8 cellular contexts compared by ENCODE assay signal in genomic region chr20:50189681-50190250, GRCh38. TPM values are rescaled to one million over a fixed set of nuclear protein-coding genes. Genes with fewer than 3 reads are reported as not detected.
DNase-seq lines count a peak whose midpoint lies in the region; ATAC-seq and TF ChIP-seq lines count a peak whose summit lies in the region.

No MANE protein-coding gene starts in this region.

- peaks cover 18% of the 10 kb centered on the region for H3K4me1 ChIP-seq in adipocyte (ENCODE audit: control insufficient read depth, insufficient read depth, low read length)

- H3K27ac ChIP-seq in CD4-positive, alpha-beta T cell (ENCODE audit: low read depth, low read length), result no peak overlapping the region

- no peak for TF ChIP-seq CTCF in CD4-positive, alpha-beta T cell (IDR thresholded peaks at IDR 0.05)

- no peak for ATAC-seq in CD4-positive, alpha-beta T cell (ENCODE audit: poor library complexity)
- peak; percentile 65 for ATAC-seq in left colon
- no peak for ATAC-seq in GM18909 (IDR thresholded peaks at IDR 0.05; ENCODE audit: poor library complexity, unreplicated experiment)

- CTCF ChIA-PET in CD4-positive, alpha-beta T cell (lab: Charles Lee), result interaction anchor here (1.2 to 2.6 kb wide), 3 partner anchors 11 to 386 kb away, joined by 3 to 8 read pairs (median 4); no protein-coding TSS in a partner anchor

- H3K27me3 Mint-ChIP-seq in CD4-positive, alpha-beta T cell, result peaks cover 12% of the 10 kb centered on the region

- H3K9me3 Mint-ChIP-seq in CD4-positive, alpha-beta T cell, result no peaks in the 10 kb centered on the region

- peaks cover 9% of the 10 kb centered on the region for H3K36me3 Mint-ChIP-seq in CD4-positive, alpha-beta T cell (ENCODE audit: low read depth)

- no peaks in the 10 kb centered on the region for H3K9me3 ChIP-seq in CD4-positive, alpha-beta T cell (ENCODE audit: control insufficient read depth, low read length)
- no peaks in the 10 kb centered on the region for H3K9me3 ChIP-seq in adipocyte (ENCODE audit: control insufficient read depth, low read length)

- H3K4me3 ChIP-seq in adipocyte (ENCODE audit: low read length), result no peak overlapping the region

- DNase-seq in CD4-positive, alpha-beta T cell, result peak in 8 of 10 experiments; percentile 21 to 48 (median 29)
- DNase-seq in NCI-H526 treated with DMSO at 0.1 percent for 48 hours (lab: John Stamatoyannopoulos, UW) (peak; percentile 13), adipocyte (ENCODE audit: low read depth) (no peak), left colon (peak; percentile 84 to 94), Kasumi-1 (lab: John Stamatoyannopoulos, UW) (no peak), NCI-H1048 (lab: John Stamatoyannopoulos, UW) (no peak)
- peak; percentile 26 for DNase-seq in stimulated activated naive CD4-positive, alpha-beta T cell treated with Interleukin-2 at 50 U/mL for 16 hours (lab: John Stamatoyannopoulos, UW)

- peaks cover 25% of the 10 kb centered on the region for H3K36me3 ChIP-seq in adipocyte (ENCODE audit: control insufficient read depth, insufficient read depth, low read length, severe bottlenecking)

- H3K9ac ChIP-seq in adipocyte (ENCODE audit: low read length), result peak overlapping the region; percentile 54

- H3K27ac Mint-ChIP-seq in CD4-positive, alpha-beta T cell, result peak overlapping the region; percentile 42

- H3K4me3 Mint-ChIP-seq in CD4-positive, alpha-beta T cell, result peak overlapping the region; percentile 76

- POLR2A ChIA-PET in CD4-positive, alpha-beta T cell (lab: Charles Lee), result interaction anchor here (0.6 to 3.0 kb wide), 4 partner anchors 36 to 321 kb away, joined by 3 to 21 read pairs (median 10); partner anchors contain the start of genes PEDS1 and PTPN1

- intact Hi-C loops in CD4-positive, alpha-beta T cell (cut with DNase I, micrococcal nuclease), result loop anchor here (1.0 to 10.0 kb wide), 8 partner anchors 36 to 745 kb away; partner anchors contain the start of genes ADNP (in 1 of the 2), PARD6B (in 1 of the 2) and PEDS1 (in 1 of the 2)
- intact Hi-C loops in left colon (cut with DNase I, micrococcal nuclease), result loop anchor here (5.0 to 10.0 kb wide), 4 partner anchors 185 to 388 kb away; no protein-coding TSS in a partner anchor

- peaks cover 21% of the 10 kb centered on the region for H3K4me1 Mint-ChIP-seq in CD4-positive, alpha-beta T cell (ENCODE audit: low read depth)

- H3K27me3 ChIP-seq in CD4-positive, alpha-beta T cell (ENCODE audit: control insufficient read depth, insufficient read depth, low read length), result no peaks in the 10 kb centered on the region
- no peaks in the 10 kb centered on the region for H3K27me3 ChIP-seq in adipocyte (replicated peaks; ENCODE audit: control insufficient read depth, insufficient read depth, low read length)

RNA-seq across cellular contexts. Expression of gene CEBPB, which starts 0.9 kb away (rescaled TPM):
- total RNA-seq in CD4-positive, alpha-beta T cell, result 10 to 100 TPM; 40.7 to 43.9 TPM
- total RNA-seq in left colon, result 10 to 100 TPM; 30.2 to 42.7 TPM

RNA-seq across cellular contexts. Expression of gene PEDS1, which starts 36.2 kb away (rescaled TPM):
- 10 to 100 TPM; 21.3 to 21.9 TPM for total RNA-seq in CD4-positive, alpha-beta T cell
- 10 to 100 TPM; 21.4 to 29.6 TPM for total RNA-seq in left colon

Comparison
In these comparisons a context has a peak if more than half of its experiments do, and no peak if none do; other contexts are left out.
1. DNase-seq: peak in CD4-positive, alpha-beta T cell (8 of 10), NCI-H526 treated with DMSO at 0.1 percent for 48 hours (single experiment), left colon (2 of 2) and stimulated activated naive CD4-positive, alpha-beta T cell treated with Interleukin-2 at 50 U/mL for 16 hours (single experiment); none in adipocyte (single experiment), Kasumi-1 (0 of 2) and NCI-H1048 (single experiment).